Comparison of ENCODE assay signal across 27 cellular contexts in genomic region chr14:31197671-31198070, GRCh38. TPM values are rescaled to one million over a fixed set of nuclear protein-coding genes. Genes with fewer than 3 reads are reported as not detected.
A peak's percentile ranks its signal among the peaks of the same experiment; 100 is the strongest.
DNase-seq lines count a peak whose midpoint lies in the region; ATAC-seq and TF ChIP-seq lines count a peak whose summit lies in the region.
"Had no signal": no experiment of that assay in that cellular context is flagged by ENCODE, and none has a peak within 500 bp of the region (broad histone marks: within the 10 kb centered on the region; RNA-seq: fewer than 3 reads in every experiment).

No MANE protein-coding gene starts in this region.

- H3K9me3 Mint-ChIP-seq in activated naive CD4-positive, alpha-beta T cell treated with anti-CD3 and anti-CD28 coated beads, Interleukin-2, amount 50 U/mL, for 24 hours = no peaks in the 10 kb centered on the region
- no peaks in the 10 kb centered on the region for H3K9me3 Mint-ChIP-seq in activated naive CD8-positive, alpha-beta T cell treated with anti-CD3 and anti-CD28 coated beads, Interleukin-2, amount 50 U/mL, for 24 hours
- H3K9me3 Mint-ChIP-seq in progenitor cell of endocrine pancreas (ENCODE audit: low read depth) = peaks cover 3% of the 10 kb centered on the region
- H3K9me3 Mint-ChIP-seq: activated naive CD4-positive, alpha-beta T cell treated with anti-CD3 and anti-CD28 coated beads for 36 hours; activated T-cell treated with anti-CD3 and anti-CD28 coated beads, Interleukin-2, amount 50 U/mL, for 4 hours; central memory CD8-positive, alpha-beta T cell; H9 had no signal

- no peaks in the 10 kb centered on the region for H3K27me3 Mint-ChIP-seq in activated naive CD4-positive, alpha-beta T cell treated with anti-CD3 and anti-CD28 coated beads, Interleukin-2, amount 50 U/mL, for 24 hours
- no peaks in the 10 kb centered on the region for H3K27me3 Mint-ChIP-seq in activated naive CD8-positive, alpha-beta T cell treated with anti-CD3 and anti-CD28 coated beads, Interleukin-2, amount 50 U/mL, for 24 hours
- no peaks in the 10 kb centered on the region for H3K27me3 Mint-ChIP-seq in progenitor cell of endocrine pancreas
- H3K27me3 Mint-ChIP-seq: central memory CD8-positive, alpha-beta T cell had no signal

- intact Hi-C loops in transverse colon (cut with DNase I; ENCODE audit: low total_unique reads) = no loop called here

- DNase-seq in activated naive CD4-positive, alpha-beta T cell treated with anti-CD3 and anti-CD28 coated beads, Interleukin-2, amount 50 U/mL, for 16 hours = no peak
- DNase-seq in OCI-M1 (lab: John Stamatoyannopoulos, UW) = peak; percentile 6
- DNase-seq in activated naive CD8-positive, alpha-beta T cell treated with anti-CD3 and anti-CD28 coated beads, Interleukin-2, amount 50 U/mL, for 24 hours = no peak
- DNase-seq in progenitor cell of endocrine pancreas (ENCODE audit: low spot score, unreplicated experiment) = no peak
- no peak for DNase-seq in NOMO-1 treated with dmso at 0.1 percent for 144 hours (lab: John Stamatoyannopoulos, UW; ENCODE audit: unreplicated experiment)
- DNase-seq in iPS-NIHi11 (ENCODE audit: low spot score) = no peak
- DNase-seq in transverse colon = no peak
- DNase-seq: activated CD4-positive, CD25-positive, alpha-beta regulatory T cell; activated CD8-positive, alpha-beta memory T cell treated with anti-CD3 and anti-CD28 coated beads for 24 hours; activated naive CD4-positive, alpha-beta T cell treated with anti-CD3 and anti-CD28 coated beads for 36 hours; activated T-cell treated with anti-CD3 and anti-CD28 coated beads, Interleukin-2, amount 50 U/mL, for 4 hours; BE2C; DND-41; glutamatergic neuron; H9; NCI-H1048; NCI-H187; NCI-H345; NCI-H774; nucleus accumbens; small intestine; stimulated activated CD4-positive, alpha-beta T cell treated with anti-CD3 and anti-CD28 coated beads, Interleukin-2, amount 100 ng/mL, for 24 hours; T-helper 9 cell; uterus had no signal

- no peaks in the 10 kb centered on the region for H3K27me3 ChIP-seq in transverse colon
- H3K27me3 ChIP-seq: BE2C, uterus had no signal

- H3K4me1 ChIP-seq in transverse colon = peaks cover 9 to 33% (median 11%) of the 10 kb centered on the region in 4 donors
- H3K4me1 ChIP-seq: uterus had no signal

- no peaks in the 10 kb centered on the region for H3K9me3 ChIP-seq in transverse colon
- H3K9me3 ChIP-seq: BE2C, uterus had no signal

- peaks cover 0 to 9% (median 1%) of the 10 kb centered on the region in 4 donors for H3K36me3 ChIP-seq in transverse colon
- H3K36me3 ChIP-seq: uterus had no signal

- TF ChIP-seq CTCF in progenitor cell of endocrine pancreas (IDR thresholded peaks at IDR 0.05; ENCODE audit: unreplicated experiment) (no peak), transverse colon (IDR thresholded peaks at IDR 0.05) (no peak)

- H3K4me1 Mint-ChIP-seq in activated naive CD4-positive, alpha-beta T cell treated with anti-CD3 and anti-CD28 coated beads, Interleukin-2, amount 50 U/mL, for 24 hours = peaks cover 55% of the 10 kb centered on the region
- peaks cover 66% of the 10 kb centered on the region for H3K4me1 Mint-ChIP-seq in activated naive CD8-positive, alpha-beta T cell treated with anti-CD3 and anti-CD28 coated beads, Interleukin-2, amount 50 U/mL, for 24 hours
- peaks cover 10% of the 10 kb centered on the region for H3K4me1 Mint-ChIP-seq in progenitor cell of endocrine pancreas (ENCODE audit: low read depth)

- TF ChIP-seq POLR2A in transverse colon (IDR thresholded peaks at IDR 0.05) = no peak

- H3K27ac ChIP-seq in transverse colon = no peak overlapping the region
- H3K27ac ChIP-seq: uterus had no signal

- H3K27ac Mint-ChIP-seq in activated naive CD4-positive, alpha-beta T cell treated with anti-CD3 and anti-CD28 coated beads, Interleukin-2, amount 50 U/mL, for 24 hours = peak overlapping the region; percentile 20
- H3K27ac Mint-ChIP-seq in activated naive CD8-positive, alpha-beta T cell treated with anti-CD3 and anti-CD28 coated beads, Interleukin-2, amount 50 U/mL, for 24 hours = peak overlapping the region; percentile 73
- peak overlapping the region; percentile 12 for H3K27ac Mint-ChIP-seq in progenitor cell of endocrine pancreas
- H3K27ac Mint-ChIP-seq: activated naive CD4-positive, alpha-beta T cell treated with anti-CD3 and anti-CD28 coated beads for 36 hours had no signal

- WGBS in transverse colon (ENCODE audit: low coverage in 1 of 2), 2 donors = 92% methylated on average over 1 of the region's 1 CpG; no CpG with 5 or more reads in 1 of the 2 donors

- no peak overlapping the region for H3K4me3 ChIP-seq in transverse colon
- H3K4me3 ChIP-seq: lung, uterus had no signal

- peak; percentile 66 for ATAC-seq in activated naive CD8-positive, alpha-beta T cell treated with anti-CD3 and anti-CD28 coated beads, Interleukin-2, amount 50 U/mL, for 24 hours
- ATAC-seq: activated T-cell treated with anti-CD3 and anti-CD28 coated beads, Interleukin-2, amount 50 U/mL, for 4 hours had no signal

- H3K36me3 Mint-ChIP-seq in activated naive CD4-positive, alpha-beta T cell treated with anti-CD3 and anti-CD28 coated beads, Interleukin-2, amount 50 U/mL, for 24 hours = peaks cover 22% of the 10 kb centered on the region
- H3K36me3 Mint-ChIP-seq in activated naive CD8-positive, alpha-beta T cell treated with anti-CD3 and anti-CD28 coated beads, Interleukin-2, amount 50 U/mL, for 24 hours (ENCODE audit: low read depth) = peaks cover 50% of the 10 kb centered on the region
- peaks cover 30% of the 10 kb centered on the region for H3K36me3 Mint-ChIP-seq in progenitor cell of endocrine pancreas (ENCODE audit: insufficient read depth)

- no peak overlapping the region for H3K4me3 Mint-ChIP-seq in activated naive CD4-positive, alpha-beta T cell treated with anti-CD3 and anti-CD28 coated beads, Interleukin-2, amount 50 U/mL, for 24 hours
- H3K4me3 Mint-ChIP-seq in activated naive CD8-positive, alpha-beta T cell treated with anti-CD3 and anti-CD28 coated beads, Interleukin-2, amount 50 U/mL, for 24 hours = no peak overlapping the region
- no peak overlapping the region for H3K4me3 Mint-ChIP-seq in progenitor cell of endocrine pancreas (ENCODE audit: low read depth)
- H3K4me3 Mint-ChIP-seq: activated naive CD4-positive, alpha-beta T cell treated with anti-CD3 and anti-CD28 coated beads for 36 hours; activated T-cell treated with anti-CD3 and anti-CD28 coated beads, Interleukin-2, amount 50 U/mL, for 4 hours; central memory CD8-positive, alpha-beta T cell; H9 had no signal

- TF ChIP-seq EP300 in transverse colon (IDR thresholded peaks at IDR 0.05; ENCODE audit: low read depth) = no peak

- in situ Hi-C loops in transverse colon (cut with MboI; ENCODE audit: low pct_ligation_motif_present in 1 of 4, low pct_unique_long_range_greater_than_20kb in 1 of 4, low sequenced_read_pairs in 3 of 4) = no loop called here

RNA-seq across cellular contexts. Expression of gene HECTD1, which starts 9.9 kb away (rescaled TPM):
- 154 and 163 TPM in 2 replicates for total RNA-seq in progenitor cell of endocrine pancreas
- total RNA-seq in transverse colon = 100 to 1,000 TPM; 111 to 237 (median 154) TPM

Comparison
In these comparisons a context has a peak if more than half of its experiments do, and no peak if none do; other contexts are left out.
1. H3K27ac Mint-ChIP-seq: peak in every context shown above with its lines; median percentile 73 in activated naive CD8-positive, alpha-beta T cell treated with anti-CD3 and anti-CD28 coated beads, Interleukin-2, amount 50 U/mL, for 24 hours; 20 in activated naive CD4-positive, alpha-beta T cell treated with anti-CD3 and anti-CD28 coated beads, Interleukin-2, amount 50 U/mL, for 24 hours; 12 in progenitor cell of endocrine pancreas.